ENCODE assay signal across 20 cellular contexts in the genomic region with DNA sequence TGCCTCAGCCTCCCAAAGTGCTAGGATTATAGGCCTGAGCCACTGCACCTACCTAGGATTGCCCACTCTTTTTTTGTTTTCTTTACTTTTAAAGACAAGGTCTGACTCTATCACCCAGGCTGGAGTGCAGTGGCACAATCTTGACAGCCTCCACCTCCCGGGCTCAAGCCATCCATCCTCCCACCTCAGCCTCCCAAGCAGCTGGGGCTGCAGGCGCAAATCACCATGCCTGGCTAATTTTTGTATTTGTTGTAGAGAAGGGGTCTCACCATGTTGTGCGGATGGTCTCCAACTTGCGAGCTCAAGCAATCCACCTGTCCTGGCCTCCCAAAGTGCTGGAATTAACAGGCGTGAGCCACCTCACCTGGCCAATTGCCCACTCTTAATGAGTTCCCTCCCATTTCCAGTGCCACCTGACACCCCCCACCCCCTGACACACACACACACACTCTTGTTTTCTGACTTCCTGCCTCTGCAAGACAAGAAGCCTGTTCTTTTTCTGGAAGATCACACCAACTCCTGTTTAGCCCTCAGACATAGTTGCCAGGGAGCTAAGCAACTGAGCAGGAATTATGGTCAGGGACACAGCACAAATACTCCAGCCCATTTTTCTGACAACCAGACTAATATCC. TPM values are rescaled to one million over a fixed set of nuclear protein-coding genes. Genes with fewer than 3 reads are reported as not detected.
DNase-seq lines count a peak whose midpoint lies in the region; ATAC-seq, FAIRE-seq and TF ChIP-seq lines count a peak whose summit lies in the region.
"Had no signal": no experiment of that assay in that cellular context is flagged by ENCODE, and none has a peak within 500 bp of the region (broad histone marks: within the 10 kb centered on the region; RNA-seq: fewer than 3 reads in every experiment).

No MANE protein-coding gene starts in this region.

- no peak for TF ChIP-seq CTCF in psoas muscle (IDR thresholded peaks at IDR 0.05)

- peaks cover 19% of the 10 kb centered on the region for H3K36me3 Mint-ChIP-seq in T-helper 2 cell treated with Interferon-gamma antibody and Interleukin-4, amounts not matched to agents 5 μg/mL and 100 μg/mL, for 36 hours (ENCODE audit: low read depth)

- H3K9me3 ChIP-seq in GM23248 (ENCODE audit: low read depth) (no peaks in the 10 kb centered on the region), endocrine pancreas (ENCODE audit: control insufficient read depth, low read length) (no peaks in the 10 kb centered on the region), psoas muscle (no peaks in the 10 kb centered on the region)
- H3K9me3 ChIP-seq: mucosa of descending colon had no signal

- peaks cover 30% of the 10 kb centered on the region for H3K79me2 ChIP-seq in GM23248 (ENCODE audit: insufficient read depth)

- H3K4me1 ChIP-seq in GM23248 (ENCODE audit: insufficient read depth): peaks cover 33% of the 10 kb centered on the region
- no peaks in the 10 kb centered on the region for H3K4me1 ChIP-seq in endocrine pancreas (ENCODE audit: control insufficient read depth, insufficient read depth, low read length)
- peaks cover 33% of the 10 kb centered on the region for H3K4me1 ChIP-seq in psoas muscle

- no peaks in the 10 kb centered on the region for H3K9me3 Mint-ChIP-seq in T-helper 2 cell treated with Interferon-gamma antibody and Interleukin-4, amounts not matched to agents 5 μg/mL and 100 μg/mL, for 36 hours
- H3K9me3 Mint-ChIP-seq: activated naive CD4-positive, alpha-beta T cell treated with anti-CD3 and anti-CD28 coated beads, Interleukin-2, amount 50 U/mL, for 24 hours had no signal

- no peak overlapping the region for H3K4me2 ChIP-seq in GM23248 (ENCODE audit: unreplicated experiment)

- no peak for FAIRE-seq in RCC 7860 (lab: Jason Lieb, UNC)

- no peaks in the 10 kb centered on the region for H3K27me3 ChIP-seq in GM23248 (replicated peaks; ENCODE audit: insufficient read depth)
- no peaks in the 10 kb centered on the region for H3K27me3 ChIP-seq in endocrine pancreas (ENCODE audit: control insufficient read depth, insufficient read depth, low read length)
- H3K27me3 ChIP-seq in psoas muscle (ENCODE audit: insufficient read depth in 3 of 3, low read length in 2 of 3): peaks cover 0 to 18% (median under 1%) of the 10 kb centered on the region in 3 donors

- in situ Hi-C loops in GM23248 (cut with MboI): no loop called here

- WGBS in GM23248 (ENCODE audit: low coverage in 1 of 2, low lambda C conversion rate in 2 of 2, missing lambda C conversion rate in 2 of 2), 2 experiments: 91% methylated on average over 5 of the region's 5 CpGs
- WGBS in psoas muscle, 3 donors: 88 to 89% (median 88%) methylated on average over 5 of the region's 5 CpGs

- H3K9ac ChIP-seq in GM23248 (0 out of 2 replicates have a peak overlapping the region, but pooled peaks have one; percentile 32), endocrine pancreas (ENCODE audit: control insufficient read depth, insufficient read depth, low read length) (peak overlapping the region; percentile 23)

- DNase-seq in T-helper 2 cell treated with Interferon-gamma antibody and Interleukin-4, amounts not matched to agents 5 μg/mL and 100 μg/mL, for 36 hours (ENCODE audit: low spot score): no peak
- DNase-seq in T-helper 2 cell (no peak), GM23248 (no peak), psoas muscle (no peak), RCC 7860 (ENCODE audit: low spot score) (no peak), RPMI8226 (no peak), NCI-H774 (lab: John Stamatoyannopoulos, UW) (no peak)
- DNase-seq: activated CD8-positive, alpha-beta memory T cell treated with anti-CD3 and anti-CD28 coated beads, Interleukin-2, amount 50 U/mL, for 48 hours; COR-L47; hippocampal formation; Karpas-422; mucosa of descending colon; NCI-H1105 treated with DMSO at 0.1 percent for 48 hours; NCI-H2171; NK-92 treated with Interleukin-12 subunit alpha and Interleukin-12 subunit beta, amount 100 ng/mL, for 24 hours; SHP77 had no signal

- H3K4me3 ChIP-seq in GM23248 (no peak overlapping the region), endocrine pancreas (ENCODE audit: control insufficient read depth, insufficient read depth, low read length) (no peak overlapping the region), psoas muscle (no peak overlapping the region)
- H3K4me3 ChIP-seq: mucosa of descending colon, skin epidermis had no signal

- H4K20me1 ChIP-seq in GM23248 (ENCODE audit: insufficient read depth): no peaks in the 10 kb centered on the region

- no peaks in the 10 kb centered on the region for H3K27me3 Mint-ChIP-seq in T-helper 2 cell treated with Interferon-gamma antibody and Interleukin-4, amounts not matched to agents 5 μg/mL and 100 μg/mL, for 36 hours (ENCODE audit: low read depth)

- H3K9me2 ChIP-seq in GM23248 (ENCODE audit: insufficient read depth): no peaks in the 10 kb centered on the region

- H3K36me3 ChIP-seq in GM23248 (ENCODE audit: low read depth) (peaks cover 7% of the 10 kb centered on the region; the same call in 1 of the 2 replicates), endocrine pancreas (ENCODE audit: control insufficient read depth, insufficient read depth, low read length) (no peaks in the 10 kb centered on the region), psoas muscle (ENCODE audit: insufficient read depth in 1 of 2, low read depth in 1 of 2) (peaks cover 2 to 34% of the 10 kb centered on the region in 2 donors)

- H3K4me3 Mint-ChIP-seq in T-helper 2 cell treated with Interferon-gamma antibody and Interleukin-4, amounts not matched to agents 5 μg/mL and 100 μg/mL, for 36 hours: peak overlapping the region; percentile 5

- intact Hi-C loops in psoas muscle (cut with DNase I): no loop called here

- H3K27ac ChIP-seq in GM23248 (peak overlapping the region; percentile 85), psoas muscle (peak overlapping the region; percentile 27)

- H3F3A ChIP-seq in GM23248 (ENCODE audit: insufficient read depth): peaks cover 34% of the 10 kb centered on the region

- H2AFZ ChIP-seq in GM23248: no peak overlapping the region

- no peak for ATAC-seq in psoas muscle
- ATAC-seq: activated CD4-positive, CD25-positive, alpha-beta regulatory T cell treated with anti-CD3 and anti-CD28 coated beads, Interleukin-2, amount 50 U/mL, for 24 hours; mucosa of descending colon had no signal

- no peak overlapping the region for H3K27ac Mint-ChIP-seq in T-helper 2 cell treated with Interferon-gamma antibody and Interleukin-4, amounts not matched to agents 5 μg/mL and 100 μg/mL, for 36 hours
- H3K27ac Mint-ChIP-seq: activated naive CD4-positive, alpha-beta T cell treated with anti-CD3 and anti-CD28 coated beads, Interleukin-2, amount 50 U/mL, for 24 hours had no signal

- H3K4me1 Mint-ChIP-seq in T-helper 2 cell treated with Interferon-gamma antibody and Interleukin-4, amounts not matched to agents 5 μg/mL and 100 μg/mL, for 36 hours (ENCODE audit: low read depth): peaks cover 18% of the 10 kb centered on the region

RNA-seq across cellular contexts. Expression of gene OVCA2, which starts 2.6 kb away (rescaled TPM):
- total RNA-seq in GM23248 (2014; rRNA removed; shearing (Covaris generic)): 67.3 and 92.0 TPM in 2 replicates
- polyA plus RNA-seq in GM23248 (2016; fragmentation: Nextera tagmentation; extraction: Ambion mirVana) (63.5 and 66.1 TPM in 2 replicates), psoas muscle (10 to 100 TPM; 29.2 to 66.1 (median 33.4) TPM)
- 10 to 100 TPM; 10.1 to 23.0 (median 15.2) TPM for total RNA-seq in psoas muscle

RNA-seq across cellular contexts. Expression of gene HIC1, which starts 10.5 kb away (rescaled TPM):
- 35.0 and 59.8 TPM in 2 replicates for total RNA-seq in GM23248 (2014; rRNA removed; shearing (Covaris generic))
- polyA plus RNA-seq in GM23248 (2016; fragmentation: Nextera tagmentation; extraction: Ambion mirVana) (1.6 TPM in 2 replicates), psoas muscle (1 to 10 TPM; 2.0 to 3.5 (median 2.1) TPM)
- 10 to 100 TPM in 1 of 4 donors, 1 to 10 TPM in 3; 4.3 to 12.6 (median 9.4) TPM for total RNA-seq in psoas muscle

RNA-seq across cellular contexts. Expression of gene DPH1, which starts 14.4 kb away (rescaled TPM):
- total RNA-seq in GM23248 (2014; rRNA removed; shearing (Covaris generic)): 51.2 and 58.1 TPM in 2 replicates
- polyA plus RNA-seq in GM23248 (2016; fragmentation: Nextera tagmentation; extraction: Ambion mirVana): 41.1 and 41.2 TPM in 2 replicates
- total RNA-seq in psoas muscle: 10 to 100 TPM; 36.9 to 73.4 (median 45.5) TPM
- 10 to 100 TPM; 13.5 to 51.9 (median 39.2) TPM for polyA plus RNA-seq in psoas muscle

RNA-seq across cellular contexts. Expression of gene RTN4RL1, which starts 19.2 kb away (rescaled TPM):
- 0.22 TPM in 1 of 2 replicates, not detected in the other for total RNA-seq in GM23248 (2014; rRNA removed; shearing (Covaris generic))
- polyA plus RNA-seq in GM23248 (2016; fragmentation: Nextera tagmentation; extraction: Ambion mirVana) (not detected in 2 replicates), psoas muscle (1 to 10 TPM in 1 of 3 donors, under 1 TPM in 2; 0.44 to 1.8 (median 0.70) TPM)
- total RNA-seq in psoas muscle: 1 to 10 TPM in 2 of 4 donors, under 1 TPM in 2; 0.65 to 1.7 (median 1.2) TPM
